Comparison of ENCODE assay signal across 10 cellular contexts in genomic region chr13:31012285-31013024, GRCh38.
DNase-seq lines count a peak whose midpoint lies in the region; ATAC-seq, FAIRE-seq and TF ChIP-seq lines count a peak whose summit lies in the region.
"Had no signal": no experiment of that assay in that cellular context is flagged by ENCODE, and none has a peak within 500 bp of the region (broad histone marks: within the 10 kb centered on the region; RNA-seq: fewer than 3 reads in every experiment).

No MANE protein-coding gene starts in this region.

- no peak overlapping the region for H3K4me3 ChIP-seq in fibroblast of lung (replicated peaks in 1 of 4; ENCODE audit: control extremely low read depth in 1 of 4, insufficient read depth in 1 of 4, low read depth in 3 of 4, low read length in 4 of 4)

- no peaks in the 10 kb centered on the region for H4K20me1 ChIP-seq in fibroblast of lung (ENCODE audit: control insufficient read depth, extremely low read depth, insufficient read depth, low read length)

- no peak overlapping the region for H3K4me2 ChIP-seq in fibroblast of lung (ENCODE audit: extremely low read depth, insufficient read depth, low read length)

- H3K4me1 ChIP-seq in fibroblast of lung (ENCODE audit: control insufficient read depth, extremely low read depth, insufficient read depth, low read length), result no peaks in the 10 kb centered on the region

- peaks cover 3% of the 10 kb centered on the region for H3K27me3 ChIP-seq in fibroblast of lung (ENCODE audit: control insufficient read depth, insufficient read depth, low read length)

- TF ChIP-seq CTCF in 22Rv1 (IDR thresholded peaks at IDR 0.05) (0 out of 2 replicates have a peak, but pooled peaks have one; percentile 5), fibroblast of lung (conservative IDR thresholded peaks at IDR 0.05 in 1 of 2, IDR thresholded peaks at IDR 0.05 in 1 of 2; ENCODE audit: low read depth in 1 of 2, low read length in 2 of 2) (peak; percentile 56 to 60)

- no peaks in the 10 kb centered on the region for H3K9me3 ChIP-seq in fibroblast of lung (ENCODE audit: control insufficient read depth, insufficient read depth, low read depth, low read length)

- ATAC-seq in HG03108 (IDR thresholded peaks at IDR 0.05; ENCODE audit: unreplicated experiment), result no peak

- H3K9ac ChIP-seq in fibroblast of lung (ENCODE audit: insufficient read depth, low read length), result no peak overlapping the region

- no peak for DNase-seq in GM18507 (ENCODE audit: extremely low spot score, insufficient read length, low read depth)
- DNase-seq in NOMO-1 (lab: John Stamatoyannopoulos, UW; ENCODE audit: unreplicated experiment in 2 of 2), result peak; percentile 84 to 89
- peak in 1 of 2 donors; percentile 55 for DNase-seq in fibroblast of lung (ENCODE audit: low read depth in 2 of 2)
- no peak for DNase-seq in NCI-H187 treated with DMSO at 0.1 percent for 48 hours (lab: John Stamatoyannopoulos, UW)
- no peak for DNase-seq in mucosa of gallbladder (ENCODE audit: low spot score)
- DNase-seq in activated effector memory CD4-positive, alpha-beta T cell treated with anti-CD3 and anti-CD28 coated beads, Interleukin-2, amount 50 U/mL, for 16 hours, result no peak
- DNase-seq: midbrain; stimulated activated naive CD4-positive, alpha-beta T cell had no signal

- peak; percentile 74 for FAIRE-seq in GM18507 (lab: Jason Lieb, UNC)

- no peak overlapping the region for H3K27ac ChIP-seq in 22Rv1
- no peak overlapping the region for H3K27ac ChIP-seq in fibroblast of lung (ENCODE audit: insufficient read depth, low read length)

- H2AFZ ChIP-seq in fibroblast of lung (ENCODE audit: low read length), result no peak overlapping the region

- no peaks in the 10 kb centered on the region for H3K79me2 ChIP-seq in fibroblast of lung (ENCODE audit: control insufficient read depth, insufficient read depth, low read length)

- H3K36me3 ChIP-seq in fibroblast of lung (ENCODE audit: control insufficient read depth, insufficient read depth, low read length), result no peaks in the 10 kb centered on the region

Comparison
In these comparisons a context has a peak if more than half of its experiments do, and no peak if none do; other contexts are left out.
1. DNase-seq: peak in NOMO-1 (2 of 2); none in GM18507 (single experiment), NCI-H187 treated with DMSO at 0.1 percent for 48 hours (single experiment), mucosa of gallbladder (single experiment) and activated effector memory CD4-positive, alpha-beta T cell treated with anti-CD3 and anti-CD28 coated beads, Interleukin-2, amount 50 U/mL, for 16 hours (single experiment).